1 cellular context compared by ENCODE assay signal in genomic region chr1:155966135-155966534, GRCh38.
TF ChIP-seq lines count a peak whose summit lies in the region.

No MANE protein-coding gene starts in this region.

TF ChIP-seq in GM23338, 12 proteins besides CTCF, POLR2A, EP300 and RAD21 (continued from another document):
- no peak for TF ChIP-seq REST (IDR thresholded peaks at IDR 0.05; ENCODE audit: unreplicated experiment)
- TF ChIP-seq EZH2 (IDR thresholded peaks at IDR 0.05; ENCODE audit: low read depth, unreplicated experiment): no peak
- no peak for TF ChIP-seq CREB1 (CRISPR knock-in tag; IDR thresholded peaks at IDR 0.05; ENCODE audit: low read depth)
